Comparison of ENCODE assay signal across 8 cellular contexts in genomic region chr3:94234177-94234788, GRCh38.
DNase-seq lines count a peak whose midpoint lies in the region; TF ChIP-seq lines count a peak whose summit lies in the region.

No MANE protein-coding gene starts in this region.

- CTCF ChIA-PET in HEK293 (lab: Yijun Ruan, JAX): interaction anchor here (0.5 to 2.8 kb wide), 26 partner anchors 10 to 557 kb away, joined by 3 to 14 read pairs (median 4); no protein-coding TSS in a partner anchor

- TF ChIP-seq CTCF in HEK293 (tag by site-specific recombination; IDR thresholded peaks at IDR 0.05): no peak
- peak; percentile 90 for TF ChIP-seq CTCF in endodermal cell (conservative IDR thresholded peaks at IDR 0.05)
- TF ChIP-seq CTCF in vagina (IDR thresholded peaks at IDR 0.05): no peak

- H2BK120ac ChIP-seq in neuronal stem cell (ENCODE audit: low read depth, low read length): no peak overlapping the region

- no peaks in the 10 kb centered on the region for H3K4me1 Mint-ChIP-seq in endodermal cell

- H3K4me3 Mint-ChIP-seq in endodermal cell: no peak overlapping the region

- intact Hi-C loops in vagina (cut with DNase I): no loop called here

- H3K18ac ChIP-seq in neuronal stem cell (ENCODE audit: low read length): no peak overlapping the region

- whole genome bisulfite sequencing in endodermal cell (ENCODE audit: insufficient coverage in 1 of 2, insufficient read length in 1 of 2), 2 experiments: 62 to 65% methylated on average over 2 to 4 of the region's 4 CpGs
- no CpG with 5 or more reads among the region's 4 CpGs for WGBS in neuronal stem cell (ENCODE audit: extremely low coverage in 2 of 2, insufficient read length in 2 of 2, insufficient replicate concordance in 1 of 2), 2 donors

- peaks cover 4% of the 10 kb centered on the region for H3K36me3 Mint-ChIP-seq in endodermal cell (ENCODE audit: low read depth)

- H3K36me3 ChIP-seq in HEK293 (ENCODE audit: control insufficient read depth in 2 of 2, insufficient read depth in 1 of 2, low read length in 2 of 2): no peaks in the 10 kb centered on the region
- no peaks in the 10 kb centered on the region for H3K36me3 ChIP-seq in endodermal cell (ENCODE audit: control insufficient read depth, insufficient read depth, low read length)
- H3K36me3 ChIP-seq in neuronal stem cell (replicated peaks in 1 of 2; ENCODE audit: control insufficient read depth in 2 of 2, insufficient read depth in 2 of 2, low read length in 2 of 2): no peaks in the 10 kb centered on the region
- H3K36me3 ChIP-seq in vagina: no peaks in the 10 kb centered on the region

- H2BK5ac ChIP-seq in neuronal stem cell (ENCODE audit: low read length): no peak overlapping the region

- no peak overlapping the region for H4K8ac ChIP-seq in neuronal stem cell (ENCODE audit: low read depth, low read length)

- no peaks in the 10 kb centered on the region for H3K27me3 Mint-ChIP-seq in endodermal cell (ENCODE audit: insufficient read depth)

- no peak overlapping the region for H2BK15ac ChIP-seq in neuronal stem cell (ENCODE audit: low read length)

- H3K27ac ChIP-seq in HEK293 (ENCODE audit: extremely low read depth, low read depth, low read length) (no peak overlapping the region), endodermal cell (ENCODE audit: low read depth, low read length) (no peak overlapping the region), neuronal stem cell (replicated peaks; ENCODE audit: low read length) (no peak overlapping the region), vagina (no peak overlapping the region)

- no peak overlapping the region for H3K4ac ChIP-seq in neuronal stem cell (ENCODE audit: low read length)

- no peak overlapping the region for H4K91ac ChIP-seq in neuronal stem cell (ENCODE audit: low read depth, low read length, poor library complexity)

- POLR2A ChIA-PET in HEK293 (lab: Yijun Ruan, JAX): interaction anchor here (0.7 kb wide), 1 partner anchor 10 kb away, joined by 6 read pairs; no protein-coding TSS in a partner anchor

- no peak overlapping the region for H2AFZ ChIP-seq in neuronal stem cell (ENCODE audit: low read length)

- TF ChIP-seq POLR2A in vagina (IDR thresholded peaks at IDR 0.05): no peak

- no peak overlapping the region for H3K4me2 ChIP-seq in neuronal stem cell (ENCODE audit: insufficient read depth, low read length, poor library complexity, severe bottlenecking)

- no peak overlapping the region for H3K27ac Mint-ChIP-seq in endodermal cell

- H3K9me3 Mint-ChIP-seq in endodermal cell: peaks cover 35% of the 10 kb centered on the region

- no peaks in the 10 kb centered on the region for H3K79me1 ChIP-seq in neuronal stem cell (ENCODE audit: low read depth, low read length)

- DNase-seq in NCI-H2171 treated with DMSO at 0.1 percent for 48 hours (lab: John Stamatoyannopoulos, UW) (peak; percentile 18), NCI-H2171 (lab: John Stamatoyannopoulos, UW) (no peak), NCI-H748 treated with DMSO at 0.1 percent for 48 hours (lab: John Stamatoyannopoulos, UW) (peak; percentile 1), endodermal cell (peak; percentile 55), neuronal stem cell (ENCODE audit: low spot score) (peak; percentile 11), vagina (ENCODE audit: extremely low spot score in 2 of 2) (no peak)
- no peak for DNase-seq in stimulated activated CD4-positive, alpha-beta T cell treated with anti-CD3 and anti-CD28 coated beads, Interleukin-2, amount 100 ng/mL, for 24 hours

- H3K27me3 ChIP-seq in endodermal cell (ENCODE audit: control insufficient read depth, insufficient read depth, low read length, poor library complexity, severe bottlenecking): no peaks in the 10 kb centered on the region
- no peaks in the 10 kb centered on the region for H3K27me3 ChIP-seq in neuronal stem cell (ENCODE audit: control insufficient read depth in 3 of 3, insufficient read depth in 3 of 3, low read depth in 1 of 3, low read length in 3 of 3)
- no peaks in the 10 kb centered on the region for H3K27me3 ChIP-seq in vagina

- H3K4me3 ChIP-seq in HEK293 (ENCODE audit: low read depth, low read length) (no peak overlapping the region), endodermal cell (ENCODE audit: low read length) (no peak overlapping the region), neuronal stem cell (ENCODE audit: low read length in 2 of 2) (no peak overlapping the region), vagina (no peak overlapping the region)

- H3K9ac ChIP-seq in endodermal cell (ENCODE audit: extremely low read depth, low read length, poor library complexity, severe bottlenecking) (no peak overlapping the region), neuronal stem cell (ENCODE audit: low read depth, low read length, poor library complexity) (no peak overlapping the region)

- H3K4me1 ChIP-seq in HEK293 (ENCODE audit: control insufficient read depth, insufficient read depth, low read length) (no peaks in the 10 kb centered on the region), endodermal cell (ENCODE audit: control insufficient read depth, insufficient read depth, low read length) (no peaks in the 10 kb centered on the region), neuronal stem cell (ENCODE audit: control insufficient read depth in 2 of 2, insufficient read depth in 1 of 2, low read depth in 1 of 2, low read length in 2 of 2) (no peaks in the 10 kb centered on the region), vagina (no peaks in the 10 kb centered on the region)

- no peak overlapping the region for H3K14ac ChIP-seq in neuronal stem cell (ENCODE audit: low read length)

- H2AK5ac ChIP-seq in neuronal stem cell (ENCODE audit: low read depth, low read length): no peak overlapping the region

- H2BK12ac ChIP-seq in neuronal stem cell (ENCODE audit: low read length): no peak overlapping the region

- no peak overlapping the region for H3K23ac ChIP-seq in neuronal stem cell (ENCODE audit: low read depth, low read length, poor library complexity)

- H3K9me3 ChIP-seq in HEK293 (ENCODE audit: control insufficient read depth, insufficient read depth, low read depth, low read length) (no peaks in the 10 kb centered on the region), endodermal cell (ENCODE audit: control insufficient read depth, low read length) (peaks cover 13% of the 10 kb centered on the region), neuronal stem cell (replicated peaks in 1 of 2; ENCODE audit: control insufficient read depth in 2 of 2, insufficient read depth in 1 of 2, low read depth in 1 of 2, low read length in 2 of 2) (no peaks in the 10 kb centered on the region), vagina (no peaks in the 10 kb centered on the region)

TF ChIP-seq in HEK293, 187 proteins besides CTCF, POLR2A, EP300 and RAD21:
- TF ChIP-seq ZNF654 (tag by site-specific recombination; IDR thresholded peaks at IDR 0.05; ENCODE audit: low read depth): peak; percentile 56
- TF ChIP-seq ZNF521 (tag by site-specific recombination; IDR thresholded peaks at IDR 0.05): no peak

Comparison
In these comparisons a context has a peak if more than half of its experiments do, and no peak if none do; other contexts are left out.
1. DNase-seq: peak in NCI-H2171 treated with DMSO at 0.1 percent for 48 hours (single experiment), NCI-H748 treated with DMSO at 0.1 percent for 48 hours (single experiment), endodermal cell (single experiment) and neuronal stem cell (single experiment); none in NCI-H2171 (single experiment), vagina (0 of 2) and stimulated activated CD4-positive, alpha-beta T cell treated with anti-CD3 and anti-CD28 coated beads, Interleukin-2, amount 100 ng/mL, for 24 hours (0 of 2).